ENCODE assay signal across 8 cellular contexts in genomic region chr19:42075616-42076374, GRCh38. TPM values are rescaled to one million over a fixed set of nuclear protein-coding genes. Genes with fewer than 3 reads are reported as not detected.
A peak's percentile ranks its signal among the peaks of the same experiment; 100 is the strongest.
DNase-seq lines count a peak whose midpoint lies in the region; ATAC-seq, FAIRE-seq and TF ChIP-seq lines count a peak whose summit lies in the region.

TSS of gene ZNF574 (plus strand) at chr19:42076166. CDS start at chr19:42078607, 2,441 bp downstream.

- peaks cover 11 to 13% of the 10 kb centered on the region in 2 donors for H3K36me3 ChIP-seq in kidney (ENCODE audit: control insufficient read depth in 1 of 2, insufficient read depth in 2 of 2, low read length in 2 of 2)

- H3K4me3 ChIP-seq in choroid plexus epithelial cell (ENCODE audit: low read depth, low read length) (peak within 1 kb of the TSS; percentile 89), kidney (ENCODE audit: low read length in 2 of 2) (peak within 1 kb of the TSS; percentile 93 to 94)

- POLR2A ChIA-PET in activated CD4-positive, alpha-beta T cell treated with anti-CD3 and anti-CD28 coated beads for 36 hours (lab: Charles Lee) = interaction anchor here (0.7 to 1.0 kb wide), 2 partner anchors 41 to 216 kb away, joined by 3 to 5 read pairs; partner anchors contain the start of gene RPS19

- H3K27ac ChIP-seq in kidney (ENCODE audit: low read depth in 2 of 2, low read length in 2 of 2) = peak within 1 kb of the TSS; percentile 99

- CTCF ChIA-PET in activated CD4-positive, alpha-beta T cell treated with anti-CD3 and anti-CD28 coated beads for 36 hours (lab: Charles Lee) = interaction anchor here (0.5 to 1.0 kb wide), 5 partner anchors 21 to 544 kb away, joined by 3 read pairs; no protein-coding TSS in a partner anchor

- H3K4me1 ChIP-seq in kidney (ENCODE audit: control insufficient read depth in 1 of 2, insufficient read depth in 1 of 2, low read depth in 1 of 2, low read length in 2 of 2) = peaks cover 5 to 14% of the 10 kb centered on the region in 2 donors

- H3K9me3 ChIP-seq in kidney (ENCODE audit: control insufficient read depth in 1 of 2, low read length in 2 of 2) = no peaks in the 10 kb centered on the region

- no peaks in the 10 kb centered on the region for H3K9me3 Mint-ChIP-seq in activated CD4-positive, alpha-beta T cell treated with anti-CD3 and anti-CD28 coated beads for 36 hours (ENCODE audit: low read depth)

- ATAC-seq in HG03442 (IDR thresholded peaks at IDR 0.05; ENCODE audit: unreplicated experiment) = peak; percentile 89
- ATAC-seq in activated CD4-positive, alpha-beta T cell treated with anti-CD3 and anti-CD28 coated beads for 36 hours = peak; percentile 99

- peak within 1 kb of the TSS; percentile 89 for H3K4me3 Mint-ChIP-seq in activated CD4-positive, alpha-beta T cell treated with anti-CD3 and anti-CD28 coated beads for 36 hours

- TF ChIP-seq CTCF in choroid plexus epithelial cell (conservative IDR thresholded peaks at IDR 0.05; ENCODE audit: low read depth, low read length) (no peak), kidney (IDR thresholded peaks at IDR 0.05; ENCODE audit: borderline replicate concordance, extremely low read depth, insufficient read depth) (no peak)

- peaks cover 27% of the 10 kb centered on the region for H3K4me1 Mint-ChIP-seq in activated CD4-positive, alpha-beta T cell treated with anti-CD3 and anti-CD28 coated beads for 36 hours

- peak; percentile 99 for FAIRE-seq in kidney (lab: Jason Lieb, UNC)

- H3K27me3 Mint-ChIP-seq in activated CD4-positive, alpha-beta T cell treated with anti-CD3 and anti-CD28 coated beads for 36 hours = no peaks in the 10 kb centered on the region

- H3K36me3 Mint-ChIP-seq in activated CD4-positive, alpha-beta T cell treated with anti-CD3 and anti-CD28 coated beads for 36 hours (ENCODE audit: low read depth) = peaks cover 17% of the 10 kb centered on the region

- intact Hi-C loops in activated CD4-positive, alpha-beta T cell treated with anti-CD3 and anti-CD28 coated beads for 36 hours (cut with DNase I, micrococcal nuclease) = loop anchor here (1.0 to 5.0 kb wide), 18 partner anchors 24 to 1692 kb away; partner anchors contain the start of genes DEDD2 (in 2 of the 2), GSK3A (in 1 of the 2), HNRNPUL1 (in 1 of the 2) and MEGF8 (in 1 of the 2)
- intact Hi-C loops in kidney (cut with DNase I) = no loop called here

- H3K27ac Mint-ChIP-seq in activated CD4-positive, alpha-beta T cell treated with anti-CD3 and anti-CD28 coated beads for 36 hours = peak within 1 kb of the TSS; percentile 99

- DNase-seq in Ammon's horn (ENCODE audit: low spot score) (peak; percentile 99), GM19238 (ENCODE audit: insufficient read length, low spot score) (peak; percentile 98), NCI-H524 (lab: John Stamatoyannopoulos, UW) (peak; percentile 100), choroid plexus epithelial cell (ENCODE audit: low read depth) (peak; percentile 100), kidney (peak; percentile 99)
- DNase-seq in activated CD4-positive, alpha-beta T cell treated with anti-CD3 and anti-CD28 coated beads for 36 hours = peak; percentile 99
- peak; percentile 99 for DNase-seq in stimulated activated CD4-positive, alpha-beta T cell treated with anti-CD3 and anti-CD28 coated beads, Interleukin-15, amount 100 ng/mL, for 24 hours

- H3K9ac ChIP-seq in kidney (ENCODE audit: low read length in 2 of 2) = peak within 1 kb of the TSS; percentile 94 to 99

RNA-seq across cellular contexts. Expression of gene ZNF574, which starts in this region (rescaled TPM):
- total RNA-seq in activated CD4-positive, alpha-beta T cell treated with anti-CD3 and anti-CD28 coated beads for 36 hours = 10 to 100 TPM; 10.7 to 14.8 TPM
- 12.7 TPM for total RNA-seq in kidney
- polyA plus RNA-seq in kidney (ENCODE audit: insufficient read depth, low read depth, low replicate concordance) = 7.2 TPM

Comparison
In these comparisons a context has a peak if more than half of its experiments do, and no peak if none do; other contexts are left out.
1. Peak in every context shown above with its lines: DNase-seq, ATAC-seq, H3K4me3 ChIP-seq and H3K27ac ChIP-seq.